Comparison of ENCODE assay signal across 23 cellular contexts in genomic region chr1:29972664-29973063, GRCh38.
DNase-seq lines count a peak whose midpoint lies in the region; ATAC-seq, FAIRE-seq and TF ChIP-seq lines count a peak whose summit lies in the region.
"Had no signal": no experiment of that assay in that cellular context is flagged by ENCODE, and none has a peak within 500 bp of the region (broad histone marks: within the 10 kb centered on the region; RNA-seq: fewer than 3 reads in every experiment).

No MANE protein-coding gene starts in this region.

- H2AFZ ChIP-seq in mesenchymal stem cell (ENCODE audit: low read depth, low read length) (no peak overlapping the region), GM23248 (no peak overlapping the region)
- H2AFZ ChIP-seq: PC-9 had no signal

- WGBS in A549 (ENCODE audit: missing lambda C conversion rate): 75% methylated on average over 3 of the region's 3 CpGs
- WGBS in mesenchymal stem cell: 76% methylated on average over 3 of the region's 3 CpGs
- WGBS in GM23248 (ENCODE audit: low coverage in 1 of 2, low lambda C conversion rate in 2 of 2, missing lambda C conversion rate in 2 of 2), 2 experiments: 51 to 75% methylated on average over 3 of the region's 3 CpGs

- no peaks in the 10 kb centered on the region for H3K79me1 ChIP-seq in mesenchymal stem cell (replicated peaks; ENCODE audit: low read length, poor library complexity, severe bottlenecking)

- TF ChIP-seq CTCF in A549 (IDR thresholded peaks at IDR 0.05): no peak
- no peak for TF ChIP-seq CTCF in bronchial epithelial cell (IDR thresholded peaks at IDR 0.05; ENCODE audit: insufficient read depth, low read length, severe bottlenecking)

- no peaks in the 10 kb centered on the region for H4K20me1 ChIP-seq in GM23248 (ENCODE audit: insufficient read depth)

- no peak for TF ChIP-seq EP300 in A549 (IDR thresholded peaks at IDR 0.05)

- no peak overlapping the region for H2BK120ac ChIP-seq in mesenchymal stem cell (ENCODE audit: low read depth, low read length)

- peak overlapping the region; percentile 87 for H2AK5ac ChIP-seq in mesenchymal stem cell (ENCODE audit: low read length, severe bottlenecking)

- H3K27ac ChIP-seq in A549: peak overlapping the region in 1 of 2 experiments; percentile 71; a peak in 2 of 6 replicates
- peak overlapping the region; percentile 96 for H3K27ac ChIP-seq in HUES48 (ENCODE audit: low read depth, low read length)
- H3K27ac ChIP-seq in mesenchymal stem cell (ENCODE audit: low read length, poor library complexity, severe bottlenecking): peak overlapping the region; percentile 14
- no peak overlapping the region for H3K27ac ChIP-seq in GM23248
- H3K27ac ChIP-seq: BLaER1 treated with 17β-estradiol and CSF1 and Interleukin-3, amounts not matched to agents 10 nM and 100 nM; KMS-11; PC-9; SK-N-MC had no signal

- peaks cover 29% of the 10 kb centered on the region for H3K4me1 ChIP-seq in A549
- H3K4me1 ChIP-seq in HUES48 (ENCODE audit: control insufficient read depth, insufficient read depth, low read length): peaks cover 29% of the 10 kb centered on the region
- peaks cover 7% of the 10 kb centered on the region for H3K4me1 ChIP-seq in mesenchymal stem cell (ENCODE audit: control insufficient read depth, insufficient read depth, low read depth, low read length)
- peaks cover 4% of the 10 kb centered on the region; the same call in 1 of the 2 replicates for H3K4me1 ChIP-seq in GM23248 (ENCODE audit: insufficient read depth)

- no peaks in the 10 kb centered on the region for H3K36me3 ChIP-seq in HUES48 (ENCODE audit: control insufficient read depth, insufficient read depth, low read length)
- no peaks in the 10 kb centered on the region for H3K36me3 ChIP-seq in bronchial epithelial cell (ENCODE audit: control insufficient read depth, insufficient read depth, low read length)
- H3K36me3 ChIP-seq in mesenchymal stem cell (ENCODE audit: control insufficient read depth in 1 of 2, insufficient read depth in 2 of 2, low read depth in 1 of 2, low read length in 2 of 2): no peaks in the 10 kb centered on the region
- no peaks in the 10 kb centered on the region for H3K36me3 ChIP-seq in GM23248 (ENCODE audit: low read depth)
- H3K36me3 ChIP-seq: BLaER1 treated with 17β-estradiol and CSF1 and Interleukin-3, amounts not matched to agents 10 nM and 100 nM had no signal

- no peak overlapping the region for H2BK5ac ChIP-seq in mesenchymal stem cell (ENCODE audit: low read depth, low read length, poor library complexity, severe bottlenecking)

- H3K4me2 ChIP-seq in A549 (0 out of 3 replicates have a peak overlapping the region, but pooled peaks have one; percentile 8), mesenchymal stem cell (ENCODE audit: low read length, poor library complexity, severe bottlenecking) (no peak overlapping the region), GM23248 (ENCODE audit: unreplicated experiment) (no peak overlapping the region)
- H3K4me2 ChIP-seq: KMS-11, PC-9 had no signal

- TF ChIP-seq RAD21 in A549 (conservative IDR thresholded peaks at IDR 0.05 in 1 of 2, IDR thresholded peaks at IDR 0.05 in 1 of 2): no peak

- H4K91ac ChIP-seq in mesenchymal stem cell (ENCODE audit: low read length): no peak overlapping the region

- H3K9ac ChIP-seq in HUES48 (ENCODE audit: low read depth, low read length): no peak overlapping the region; the same call in 1 of the 2 replicates
- no peak overlapping the region for H3K9ac ChIP-seq in mesenchymal stem cell (ENCODE audit: low read length)
- no peak overlapping the region for H3K9ac ChIP-seq in GM23248
- H3K9ac ChIP-seq: BLaER1 treated with 17β-estradiol and CSF1 and Interleukin-3, amounts not matched to agents 10 nM and 100 nM; KMS-11 had no signal

- H3K4me3 ChIP-seq in A549 (no peak overlapping the region), HUES48 (ENCODE audit: low read depth, low read length) (no peak overlapping the region), bronchial epithelial cell (ENCODE audit: low read depth, low read length) (no peak overlapping the region), mesenchymal stem cell (ENCODE audit: insufficient read depth in 1 of 2, low read depth in 1 of 2, low read length in 2 of 2) (no peak overlapping the region), GM23248 (no peak overlapping the region)
- H3K4me3 ChIP-seq: BLaER1 treated with 17β-estradiol and CSF1 and Interleukin-3, amounts not matched to agents 10 nM and 100 nM; PC-9; SK-N-MC had no signal

- H2BK15ac ChIP-seq in mesenchymal stem cell (ENCODE audit: low read depth, poor library complexity, severe bottlenecking): no peak overlapping the region

- H2BK12ac ChIP-seq in mesenchymal stem cell (ENCODE audit: low read length in 2 of 2): no peak overlapping the region

- no peak overlapping the region for H3K23ac ChIP-seq in mesenchymal stem cell (ENCODE audit: low read length in 2 of 2)

- H3K79me2 ChIP-seq in GM23248 (ENCODE audit: insufficient read depth): no peaks in the 10 kb centered on the region

- ATAC-seq in A549: no peak

- no peak for DNase-seq in A549 (ENCODE audit: low read depth in 1 of 2, low spot score in 1 of 2)
- no peak for DNase-seq in bronchial epithelial cell (ENCODE audit: low read depth)
- no peak for DNase-seq in mesenchymal stem cell
- DNase-seq in H54 (ENCODE audit: insufficient read length, low spot score): no peak
- DNase-seq in head of caudate nucleus: no peak
- DNase-seq in GM23248: no peak
- DNase-seq: AML-193; CD4-positive, alpha-beta T cell; GOT3; NCI-H1048; NCI-H1417; NCI-H1694; NCI-H2029 treated with DMSO at 0.1 percent for 48 hours; NCI-H2227 treated with DMSO at 0.1 percent for 48 hours; NCI-H526 treated with DMSO at 0.1 percent for 48 hours; PC-9; SHP77 had no signal

- CTCF ChIA-PET in A549 (lab: Yijun Ruan, JAX): interaction anchor here (1.6 kb wide), 1 partner anchor 408 kb away, joined by 3 read pairs; no protein-coding TSS in a partner anchor

- intact Hi-C loops in head of caudate nucleus (cut with DNase I): no loop called here

- H3K4ac ChIP-seq in mesenchymal stem cell (ENCODE audit: low read depth in 1 of 2, low read length in 2 of 2): no peak overlapping the region

- POLR2A ChIA-PET in A549 (lab: Yijun Ruan, JAX): no interaction called here

- H3K9me2 ChIP-seq in GM23248 (ENCODE audit: insufficient read depth): no peaks in the 10 kb centered on the region

- no peak for TF ChIP-seq POLR2A in A549 (IDR thresholded peaks at IDR 0.05; ENCODE audit: low read length)
- TF ChIP-seq POLR2A in H54 (IDR thresholded peaks at IDR 0.05; ENCODE audit: low read depth, low read length): no peak

- in situ Hi-C loops in GM23248 (cut with MboI): no loop called here

- H3K27me3 ChIP-seq in HUES48 (ENCODE audit: control insufficient read depth, insufficient read depth, low read length) (no peaks in the 10 kb centered on the region), bronchial epithelial cell (ENCODE audit: control insufficient read depth, insufficient read depth, low read length) (no peaks in the 10 kb centered on the region), mesenchymal stem cell (ENCODE audit: control insufficient read depth in 1 of 2, insufficient read depth in 1 of 2, low read length in 2 of 2) (peaks cover 0 to 19% of the 10 kb centered on the region in 2 experiments), GM23248 (replicated peaks; ENCODE audit: insufficient read depth) (no peaks in the 10 kb centered on the region; the same call in none of the 2 replicates)
- H3K27me3 ChIP-seq: BLaER1 treated with 17β-estradiol and CSF1 and Interleukin-3, amounts not matched to agents 10 nM and 100 nM had no signal

- FAIRE-seq in A549 (lab: Jason Lieb, UNC) (no peak), bronchial epithelial cell (lab: Jason Lieb, UNC) (peak; percentile 18), H54 (lab: Jason Lieb, UNC) (no peak)
- FAIRE-seq: D721Med, HTR-8/SVneo had no signal

- H3K18ac ChIP-seq in mesenchymal stem cell (ENCODE audit: low read depth in 1 of 2, low read length in 2 of 2): no peak overlapping the region

- H4K8ac ChIP-seq in mesenchymal stem cell (ENCODE audit: low read length): no peak overlapping the region

- H3K9me3 ChIP-seq in A549 (no peaks in the 10 kb centered on the region), HUES48 (ENCODE audit: control insufficient read depth, insufficient read depth, low read length) (no peaks in the 10 kb centered on the region), mesenchymal stem cell (ENCODE audit: control insufficient read depth, low read length) (peaks cover 10% of the 10 kb centered on the region), GM23248 (ENCODE audit: low read depth) (no peaks in the 10 kb centered on the region)

- H3F3A ChIP-seq in GM23248 (ENCODE audit: insufficient read depth): 0 out of 2 replicates have a peak, but pooled peaks cover 4% of the 10 kb centered on the region

- no peak overlapping the region for H3K14ac ChIP-seq in mesenchymal stem cell (ENCODE audit: low read length in 2 of 2)

TF ChIP-seq in A549, 52 proteins besides CTCF, POLR2A, EP300 and RAD21:
- TF ChIP-seq RCOR1 (IDR thresholded peaks at IDR 0.05; ENCODE audit: low read depth, low read length): no peak
- no peak for TF ChIP-seq PHF8 (IDR thresholded peaks at IDR 0.05; ENCODE audit: borderline replicate concordance, low read depth)
- no peak for TF ChIP-seq PBX3 (IDR thresholded peaks at IDR 0.05)
- no peak for TF ChIP-seq FOXS1 (CRISPR knock-in tag; IDR thresholded peaks at IDR 0.05)
- TF ChIP-seq HOXB13 (CRISPR knock-in tag; IDR thresholded peaks at IDR 0.05; ENCODE audit: low read depth): no peak
- TF ChIP-seq CBX8 (IDR thresholded peaks at IDR 0.05): no peak
- no peak for TF ChIP-seq KDM1A (IDR thresholded peaks at IDR 0.05; ENCODE audit: low read depth)
- TF ChIP-seq RARB (CRISPR knock-in tag; IDR thresholded peaks at IDR 0.05): no peak
- TF ChIP-seq ELK1 (IDR thresholded peaks at IDR 0.05; ENCODE audit: low read depth, low read length): no peak
- no peak for TF ChIP-seq JUN (IDR thresholded peaks at IDR 0.05)
